10 cellular contexts compared by ENCODE assay signal in genomic region chr12:52391618-52392002, GRCh38. TPM values are rescaled to one million over a fixed set of nuclear protein-coding genes. Genes with fewer than 3 reads are reported as not detected.
DNase-seq lines count a peak whose midpoint lies in the region; ATAC-seq, FAIRE-seq and TF ChIP-seq lines count a peak whose summit lies in the region.
"Had no signal": no experiment of that assay in that cellular context is flagged by ENCODE, and none has a peak within 500 bp of the region (broad histone marks: within the 10 kb centered on the region; RNA-seq: fewer than 3 reads in every experiment).

No MANE protein-coding gene starts in this region.

- H3K4me3 ChIP-seq in right atrium auricular region (no peak overlapping the region), astrocyte (ENCODE audit: insufficient read depth, low read depth, low read length) (no peak overlapping the region)

- H3K36me3 ChIP-seq in right atrium auricular region (no peaks in the 10 kb centered on the region), astrocyte (ENCODE audit: insufficient read depth, low read length) (no peaks in the 10 kb centered on the region)

- no peaks in the 10 kb centered on the region for H3K79me2 ChIP-seq in astrocyte (ENCODE audit: insufficient read depth, low read length)

- TF ChIP-seq CTCF in right atrium auricular region (IDR thresholded peaks at IDR 0.05) (no peak), astrocyte (IDR thresholded peaks at IDR 0.05; ENCODE audit: insufficient read depth, low read depth, low read length) (no peak)

- H3K4me1 ChIP-seq in right atrium auricular region, result no peaks in the 10 kb centered on the region
- no peaks in the 10 kb centered on the region for H3K4me1 ChIP-seq in astrocyte (ENCODE audit: insufficient read depth, low read length)

- H3K27me3 Mint-ChIP-seq in astrocyte (ENCODE audit: low read depth, unreplicated experiment), result peaks cover 35% of the 10 kb centered on the region
- H3K27me3 Mint-ChIP-seq in T-helper 17 cell, result peaks cover 26% of the 10 kb centered on the region

- H2AFZ ChIP-seq in astrocyte (ENCODE audit: low read depth, low read length), result peak overlapping the region; percentile 0

- DNase-seq in Right ventricle myocardium inferior (ENCODE audit: missing footprints), result peak; percentile 89
- no peak for DNase-seq in right atrium auricular region (ENCODE audit: low spot score)
- no peak for DNase-seq in astrocyte (ENCODE audit: low read depth)
- peak; percentile 36 to 59 for DNase-seq in left colon
- DNase-seq in 8988T, result no peak
- no peak for DNase-seq in T-helper 17 cell
- DNase-seq in stimulated activated CD4-positive, alpha-beta T cell treated with anti-CD3 and anti-CD28 coated beads, Interleukin-4, amount 100 ng/mL, for 1 hour, result no peak
- DNase-seq: NCI-H510A had no signal

- no peaks in the 10 kb centered on the region for H4K20me1 ChIP-seq in astrocyte (ENCODE audit: insufficient read depth, low read length)

- H3K36me3 Mint-ChIP-seq in astrocyte (ENCODE audit: low read depth, unreplicated experiment), result no peaks in the 10 kb centered on the region
- no peaks in the 10 kb centered on the region for H3K36me3 Mint-ChIP-seq in T-helper 17 cell (ENCODE audit: low read depth)
- H3K36me3 Mint-ChIP-seq: type B pancreatic cell had no signal

- no peak overlapping the region for H3K4me2 ChIP-seq in astrocyte (ENCODE audit: low read length)

- H3K4me1 Mint-ChIP-seq in astrocyte (ENCODE audit: low read depth, unreplicated experiment) (peaks cover 16% of the 10 kb centered on the region), T-helper 17 cell (peaks cover 2% of the 10 kb centered on the region)

- H3K9me3 ChIP-seq in right atrium auricular region (no peaks in the 10 kb centered on the region), astrocyte (ENCODE audit: insufficient read depth, low read depth, low read length) (no peaks in the 10 kb centered on the region), T-helper 17 cell (ENCODE audit: control insufficient read depth, low read length, poor library complexity, severe bottlenecking) (no peaks in the 10 kb centered on the region)

- H3K27ac Mint-ChIP-seq in astrocyte (ENCODE audit: unreplicated experiment), result no peak overlapping the region
- H3K27ac Mint-ChIP-seq in T-helper 17 cell, result no peak overlapping the region
- H3K27ac Mint-ChIP-seq: type B pancreatic cell had no signal

- intact Hi-C loops in Right ventricle myocardium inferior (cut with DNase I) (no loop called here), left colon (cut with DNase I, micrococcal nuclease) (loop anchor here in 1 of 2 donors (5.0 kb wide), 1 partner anchor 116 kb away; no protein-coding TSS in a partner anchor)

- H3K27ac ChIP-seq in right atrium auricular region, result no peak overlapping the region
- H3K27ac ChIP-seq in astrocyte (ENCODE audit: low read depth, low read length), result no peak overlapping the region

- FAIRE-seq in astrocyte (lab: Jason Lieb, UNC), result no peak

- H3K4me3 Mint-ChIP-seq in astrocyte (ENCODE audit: unreplicated experiment) (no peak overlapping the region), T-helper 17 cell (no peak overlapping the region)
- H3K4me3 Mint-ChIP-seq: type B pancreatic cell had no signal

- no peak overlapping the region for H3K9ac ChIP-seq in astrocyte (ENCODE audit: low read length)

- H3K9me3 Mint-ChIP-seq in astrocyte (ENCODE audit: unreplicated experiment), result no peaks in the 10 kb centered on the region
- H3K9me3 Mint-ChIP-seq: type B pancreatic cell had no signal

- ATAC-seq in Right ventricle myocardium inferior, result peak; percentile 82
- peak; percentile 55 for ATAC-seq in left colon
- ATAC-seq in T-helper 17 cell, result no peak
- ATAC-seq in GM19455 (IDR thresholded peaks at IDR 0.05; ENCODE audit: unreplicated experiment), result no peak

- H3K27me3 ChIP-seq in right atrium auricular region (no peaks in the 10 kb centered on the region), astrocyte (ENCODE audit: insufficient read depth, low read length) (peaks cover 20% of the 10 kb centered on the region)

RNA-seq across cellular contexts. Expression of gene KRT84, which starts 6.2 kb away (rescaled TPM):
- not detected for total RNA-seq in Right ventricle myocardium inferior
- under 1 TPM in 1 of 2 donors, not detected in 1; 0.28 TPM for total RNA-seq in right atrium auricular region
- total RNA-seq in astrocyte, result not detected in 2 replicates
- total RNA-seq in left colon, result not detected
- total RNA-seq in T-helper 17 cell, result not detected

RNA-seq across cellular contexts. Expression of gene KRT82, which starts 14.5 kb away (rescaled TPM):
- total RNA-seq in Right ventricle myocardium inferior, result not detected
- not detected for total RNA-seq in right atrium auricular region
- not detected in 2 replicates for total RNA-seq in astrocyte
- not detected for total RNA-seq in left colon
- not detected for total RNA-seq in T-helper 17 cell

RNA-seq across cellular contexts. Expression of gene KRT85, which starts 24.3 kb away (rescaled TPM):
- not detected for total RNA-seq in Right ventricle myocardium inferior
- not detected for total RNA-seq in right atrium auricular region
- not detected in 2 replicates for total RNA-seq in astrocyte
- not detected for total RNA-seq in left colon
- not detected for total RNA-seq in T-helper 17 cell

RNA-seq across cellular contexts. Expression of gene KRT75, which starts 42.6 kb away (rescaled TPM):
- total RNA-seq in Right ventricle myocardium inferior (not detected), right atrium auricular region (not detected), astrocyte (not detected in 2 replicates), left colon (not detected), T-helper 17 cell (not detected)

Comparison
In these comparisons a context has a peak if more than half of its experiments do, and no peak if none do; other contexts are left out.
1. DNase-seq: peak in Right ventricle myocardium inferior (single experiment) and left colon (2 of 2); none in right atrium auricular region (single experiment), astrocyte (single experiment), 8988T (single experiment), T-helper 17 cell (0 of 3) and stimulated activated CD4-positive, alpha-beta T cell treated with anti-CD3 and anti-CD28 coated beads, Interleukin-4, amount 100 ng/mL, for 1 hour (single experiment).
2. ATAC-seq: peak in Right ventricle myocardium inferior (single experiment) and left colon (single experiment); none in T-helper 17 cell (single experiment) and GM19455 (single experiment).